Comparison of ENCODE assay signal across 8 cellular contexts in the genomic region with DNA sequence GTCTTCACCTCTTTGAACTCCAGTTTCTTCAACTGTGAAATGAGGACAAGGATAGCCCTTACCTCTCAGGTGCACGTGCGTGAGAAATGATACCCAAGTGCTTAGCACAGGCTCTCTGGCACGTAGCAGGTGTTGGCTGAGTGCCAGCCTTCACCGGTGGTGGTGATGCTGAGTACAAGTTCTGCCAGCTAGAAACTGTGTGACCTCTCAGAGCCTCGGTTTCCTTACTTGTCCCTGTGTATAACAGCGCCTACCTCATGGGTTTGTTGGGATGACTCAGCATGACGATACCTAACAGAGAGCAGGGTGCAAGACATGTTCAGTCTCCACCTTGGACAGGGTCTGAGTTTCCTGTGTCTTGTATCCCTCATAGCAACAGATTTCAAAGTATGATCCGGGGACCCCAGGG.
DNase-seq lines count a peak whose midpoint lies in the region; ATAC-seq and TF ChIP-seq lines count a peak whose summit lies in the region.

No MANE protein-coding gene starts in this region.

- no peak overlapping the region for H3K4me2 ChIP-seq in osteoblast (ENCODE audit: insufficient read depth, low read length)

- TF ChIP-seq CTCF in ovary (IDR thresholded peaks at IDR 0.05): no peak
- no peak for TF ChIP-seq CTCF in osteoblast (IDR thresholded peaks at IDR 0.05; ENCODE audit: extremely low read depth, low read depth, low read length)

- peak overlapping the region; percentile 35 for H3K27ac Mint-ChIP-seq in dendritic cell treated with granulocyte-macrophage colony-stimulating factor and Interleukin-4, amounts not matched to agents 40 ng/mL and 50 ng/mL, for 4 days

- intact Hi-C loops in dendritic cell treated with granulocyte-macrophage colony-stimulating factor and Interleukin-4, amounts not matched to agents 40 ng/mL and 50 ng/mL, for 4 days (cut with micrococcal nuclease): loop anchor here (10.0 kb wide), 1 partner anchor 47 kb away; no protein-coding TSS in a partner anchor
- intact Hi-C loops in ovary (cut with DNase I): no loop called here

- H4K20me1 ChIP-seq in osteoblast (ENCODE audit: insufficient read depth, low read length): peaks cover 4% of the 10 kb centered on the region

- no peak overlapping the region for H2AFZ ChIP-seq in osteoblast (ENCODE audit: low read length)

- no peaks in the 10 kb centered on the region for H3K27me3 ChIP-seq in ovary
- no peaks in the 10 kb centered on the region for H3K27me3 ChIP-seq in osteoblast (ENCODE audit: insufficient read depth, low read length)

- peak; percentile 58 for DNase-seq in DMS153 treated with DMSO at 0.1 percent for 48 hours (lab: John Stamatoyannopoulos, UW; ENCODE audit: unreplicated experiment)
- DNase-seq in NCI-H2029 treated with DMSO at 0.1 percent for 48 hours (lab: John Stamatoyannopoulos, UW): peak; percentile 47
- DNase-seq in ovary: peak in 4 of 5 donors; percentile 45 to 74 (median 64)
- no peak for DNase-seq in retina
- DNase-seq in osteoblast (ENCODE audit: insufficient read length, low spot score, missing footprints): no peak

- H3K4me3 ChIP-seq in ovary (no peak overlapping the region), osteoblast (ENCODE audit: insufficient read depth, low read length) (no peak overlapping the region)

- H3K79me2 ChIP-seq in osteoblast (ENCODE audit: insufficient read depth, low read length): no peaks in the 10 kb centered on the region

- H3K36me3 ChIP-seq in ovary: no peaks in the 10 kb centered on the region
- peaks cover 45% of the 10 kb centered on the region for H3K36me3 ChIP-seq in osteoblast (ENCODE audit: insufficient read depth, low read length)

- 66 to 68% (median 68%) methylated on average over 8 of the region's 8 CpGs for WGBS in ovary, 3 donors

- peaks cover 6% of the 10 kb centered on the region for H3K27me3 Mint-ChIP-seq in dendritic cell treated with granulocyte-macrophage colony-stimulating factor and Interleukin-4, amounts not matched to agents 40 ng/mL and 50 ng/mL, for 4 days

- H3K9me3 ChIP-seq in ovary (no peaks in the 10 kb centered on the region), osteoblast (ENCODE audit: low read depth, low read length) (no peaks in the 10 kb centered on the region)

- no peak overlapping the region for H3K4me3 Mint-ChIP-seq in dendritic cell treated with granulocyte-macrophage colony-stimulating factor and Interleukin-4, amounts not matched to agents 40 ng/mL and 50 ng/mL, for 4 days

- H3K4me1 ChIP-seq in ovary (ENCODE audit: insufficient read depth) (peaks cover 26% of the 10 kb centered on the region), osteoblast (ENCODE audit: insufficient read depth, low read length) (peaks cover 4% of the 10 kb centered on the region)

- ATAC-seq in HG02763 (IDR thresholded peaks at IDR 0.05; ENCODE audit: unreplicated experiment): no peak
- ATAC-seq in GM18870 (IDR thresholded peaks at IDR 0.05; ENCODE audit: unreplicated experiment): no peak

- no peaks in the 10 kb centered on the region for H3K9me3 Mint-ChIP-seq in dendritic cell treated with granulocyte-macrophage colony-stimulating factor and Interleukin-4, amounts not matched to agents 40 ng/mL and 50 ng/mL, for 4 days

- no peak for TF ChIP-seq POLR2A in ovary (IDR thresholded peaks at IDR 0.05)

- peak overlapping the region in 1 of 2 donors; percentile 0 for H3K27ac ChIP-seq in ovary
- no peak overlapping the region for H3K27ac ChIP-seq in osteoblast (ENCODE audit: low read depth, low read length)

- H3K4me1 Mint-ChIP-seq in dendritic cell treated with granulocyte-macrophage colony-stimulating factor and Interleukin-4, amounts not matched to agents 40 ng/mL and 50 ng/mL, for 4 days (ENCODE audit: low read depth): peaks cover 47% of the 10 kb centered on the region

- H3K36me3 Mint-ChIP-seq in dendritic cell treated with granulocyte-macrophage colony-stimulating factor and Interleukin-4, amounts not matched to agents 40 ng/mL and 50 ng/mL, for 4 days (ENCODE audit: low read depth): peaks cover 11% of the 10 kb centered on the region

- no peak for TF ChIP-seq EP300 in ovary (IDR thresholded peaks at IDR 0.05)

Comparison
In these comparisons a context has a peak if more than half of its experiments do, and no peak if none do; other contexts are left out.
1. DNase-seq: peak in DMS153 treated with DMSO at 0.1 percent for 48 hours (single experiment), NCI-H2029 treated with DMSO at 0.1 percent for 48 hours (single experiment) and ovary (4 of 5); none in retina (single experiment) and osteoblast (single experiment).